ENCODE assay signal across 3 cellular contexts in genomic region chr17:27745207-27745830, GRCh38. TPM values are rescaled to one million over a fixed set of nuclear protein-coding genes. Genes with fewer than 3 reads are reported as not detected.
"Had no signal": no experiment of that assay in that cellular context is flagged by ENCODE, and none has a peak within 500 bp of the region (broad histone marks: within the 10 kb centered on the region; RNA-seq: fewer than 3 reads in every experiment).

No MANE protein-coding gene starts in this region.

RNA-seq across cellular contexts. Expression of gene NOS2, which starts 55.0 kb away (rescaled TPM):
- total RNA-seq: natural killer cell treated with Interleukin-12 subunit alpha and Interleukin-12 subunit beta and Interleukin-15 and Interleukin-18, amount 100 ng/mL, for 72 hours; osteoblast; smooth muscle cell had no signal
